ENCODE assay signal across 15 cellular contexts in genomic region chr2:27291865-27292264, GRCh38. TPM values are rescaled to one million over a fixed set of nuclear protein-coding genes. Genes with fewer than 3 reads are reported as not detected.
DNase-seq lines count a peak whose midpoint lies in the region; ATAC-seq, FAIRE-seq and TF ChIP-seq lines count a peak whose summit lies in the region.
"Had no signal": no experiment of that assay in that cellular context is flagged by ENCODE, and none has a peak within 500 bp of the region (broad histone marks: within the 10 kb centered on the region; RNA-seq: fewer than 3 reads in every experiment).

No MANE protein-coding gene starts in this region.

- H3K27me3 Mint-ChIP-seq in activated CD8-positive, alpha-beta T cell treated with anti-CD3 and anti-CD28 coated beads for 36 hours, result peaks cover 15% of the 10 kb centered on the region

- CTCF ChIA-PET in HepG2 (lab: Yijun Ruan, JAX; ENCODE audit: low intra/inter-chr PET ratio, low total read pairs) (interaction anchor here (1.1 kb wide), 1 partner anchor 193 kb away, joined by 3 read pairs; no protein-coding TSS in a partner anchor), SK-N-SH (lab: Yijun Ruan, JAX) (interaction anchor here (0.8 to 18.7 kb wide), 9 partner anchors 10 to 330 kb away, joined by 3 to 392 read pairs (median 13); partner anchors contain the start of genes SLC30A3, TRIM54 and UCN)
- CTCF ChIA-PET in activated CD8-positive, alpha-beta T cell treated with anti-CD3 and anti-CD28 coated beads for 36 hours (lab: Charles Lee), result interaction anchor here (1.0 to 7.7 kb wide), 7 partner anchors 10 to 330 kb away, joined by 3 to 59 read pairs (median 6); partner anchors contain the start of gene TRIM54

- H3K9me2 ChIP-seq in SK-N-SH, result no peaks in the 10 kb centered on the region

- H3K9me3 ChIP-seq in HepG2 (ENCODE audit: low read length) (no peaks in the 10 kb centered on the region), right lobe of liver (no peaks in the 10 kb centered on the region), SK-N-SH (no peaks in the 10 kb centered on the region)
- H3K9me3 ChIP-seq: upper lobe of left lung had no signal

- H4K20me1 ChIP-seq in HepG2 (ENCODE audit: insufficient read depth, low read length) (no peaks in the 10 kb centered on the region), SK-N-SH (ENCODE audit: insufficient read depth) (no peaks in the 10 kb centered on the region)

- DNase-seq in HepG2 (ENCODE audit: low spot score), result peak; percentile 44
- DNase-seq in right lobe of liver, result no peak
- DNase-seq in SK-N-SH, result no peak
- no peak for DNase-seq in left cardiac atrium
- DNase-seq in pons (ENCODE audit: low spot score), result no peak
- no peak for DNase-seq in omental fat pad (ENCODE audit: low spot score)
- no peak for DNase-seq in activated CD8-positive, alpha-beta T cell treated with anti-CD3 and anti-CD28 coated beads for 36 hours
- DNase-seq: GF-D8; naive thymus-derived CD8-positive, alpha-beta T cell; NCI-H2107; upper lobe of left lung had no signal

- in situ Hi-C loops in HepG2 (cut with HindIII; ENCODE audit: extremely low pct_ligation_motif_present, low pct_unique_long_range_greater_than_20kb), result no loop called here

- TF ChIP-seq EP300 in HepG2 (IDR thresholded peaks at IDR 0.05; ENCODE audit: low read depth in 2 of 2, low read length in 2 of 2), result no peak
- TF ChIP-seq EP300 in HepG2 (CRISPR knock-in tag; IDR thresholded peaks at IDR 0.05; ENCODE audit: borderline replicate concordance), result no peak
- TF ChIP-seq EP300 in SK-N-SH (IDR thresholded peaks at IDR 0.05; ENCODE audit: borderline replicate concordance in 1 of 2, low read depth in 1 of 2, low read length in 1 of 2), result no peak

- H3K4me3 ChIP-seq in HepG2 (replicated peaks in 1 of 3; ENCODE audit: insufficient read depth in 1 of 3, low read depth in 2 of 3, low read length in 3 of 3), result peak overlapping the region; percentile 13 to 52 (median 25); a peak in 2 of 6 replicates
- no peak overlapping the region for H3K4me3 ChIP-seq in right lobe of liver
- H3K4me3 ChIP-seq in SK-N-SH (ENCODE audit: low read depth in 2 of 2, low read length in 1 of 2), result no peak overlapping the region
- H3K4me3 ChIP-seq: upper lobe of left lung had no signal

- TF ChIP-seq RAD21 in HepG2 (CRISPR knock-in tag; IDR thresholded peaks at IDR 0.05) (no peak; the same call in 1 of the 2 replicates), SK-N-SH (IDR thresholded peaks at IDR 0.05; ENCODE audit: low read length) (peak; percentile 26)

- no peak overlapping the region for H2AFZ ChIP-seq in HepG2 (ENCODE audit: low read length)
- H2AFZ ChIP-seq in SK-N-SH (ENCODE audit: low read depth), result no peak overlapping the region

- H3K4me3 Mint-ChIP-seq in activated CD8-positive, alpha-beta T cell treated with anti-CD3 and anti-CD28 coated beads for 36 hours, result no peak overlapping the region
- H3K4me3 Mint-ChIP-seq: IgD-negative memory B cell; naive thymus-derived CD8-positive, alpha-beta T cell had no signal

- H3K79me2 ChIP-seq in HepG2 (ENCODE audit: insufficient read depth, low read length) (no peaks in the 10 kb centered on the region), SK-N-SH (ENCODE audit: insufficient read depth) (no peaks in the 10 kb centered on the region)

- no peak for TF ChIP-seq POLR2A in HepG2 (IDR thresholded peaks at IDR 0.05; ENCODE audit: insufficient read depth in 1 of 2, low read depth in 2 of 2, low read length in 2 of 2)
- no peak for TF ChIP-seq POLR2A in right lobe of liver (IDR thresholded peaks at IDR 0.05)

- intact Hi-C loops in HepG2 (cut with micrococcal nuclease; ENCODE audit: unreplicated experiment) (loop anchor here (1.0 to 5.0 kb wide), 2 partner anchors 27 to 195 kb away; no protein-coding TSS in a partner anchor), right lobe of liver (cut with DNase I) (loop anchor here in 1 of 2 donors (10.0 kb wide), 1 partner anchor 197 kb away; no protein-coding TSS in a partner anchor), left cardiac atrium (cut with DNase I) (loop anchor here in 1 of 2 donors (10.0 kb wide), 1 partner anchor 47 kb away; no protein-coding TSS in a partner anchor)
- intact Hi-C loops in activated CD8-positive, alpha-beta T cell treated with anti-CD3 and anti-CD28 coated beads for 36 hours (cut with micrococcal nuclease), result no loop called here

- H3F3A ChIP-seq in SK-N-SH (replicated peaks; ENCODE audit: insufficient read depth), result peaks cover 18% of the 10 kb centered on the region

- no peak overlapping the region for H3K27ac ChIP-seq in HepG2 (ENCODE audit: extremely low read length, insufficient read depth, low read length)
- H3K27ac ChIP-seq in right lobe of liver, result no peak overlapping the region
- no peak overlapping the region for H3K27ac ChIP-seq in SK-N-SH (ENCODE audit: low read depth in 2 of 2, low read length in 1 of 2)
- H3K27ac ChIP-seq: RWPE1, upper lobe of left lung had no signal

- TF ChIP-seq CTCF in HepG2 (CRISPR knock-in tag; IDR thresholded peaks at IDR 0.05), result peak; percentile 78
- TF ChIP-seq CTCF in right lobe of liver (IDR thresholded peaks at IDR 0.05), result no peak
- TF ChIP-seq CTCF in SK-N-SH (IDR thresholded peaks at IDR 0.05), result peak; percentile 38
- TF ChIP-seq CTCF in omental fat pad (IDR thresholded peaks at IDR 0.05), result no peak
- TF ChIP-seq CTCF in activated CD8-positive, alpha-beta T cell treated with anti-CD3 and anti-CD28 coated beads for 36 hours (IDR thresholded peaks at IDR 0.05), result no peak

- H3K27me3 ChIP-seq in HepG2 (ENCODE audit: control insufficient read depth in 1 of 2, insufficient read depth in 2 of 2, low read length in 2 of 2) (no peaks in the 10 kb centered on the region), right lobe of liver (no peaks in the 10 kb centered on the region), SK-N-SH (ENCODE audit: insufficient read depth) (no peaks in the 10 kb centered on the region)
- H3K27me3 ChIP-seq: upper lobe of left lung had no signal

- H3K4me2 ChIP-seq in HepG2 (ENCODE audit: low read depth, low read length), result peak overlapping the region; percentile 92
- H3K4me2 ChIP-seq in SK-N-SH, result no peak overlapping the region

- FAIRE-seq in HepG2 (lab: Jason Lieb, UNC), result peak; percentile 67
- FAIRE-seq: TTC549 had no signal

- WGBS in HepG2 (ENCODE audit: low lambda C conversion rate), result 2% methylated on average over 6 of the region's 6 CpGs
- WGBS in right lobe of liver (ENCODE audit: insufficient coverage, low coverage, low lambda C conversion rate, missing lambda C conversion rate), result 73% methylated on average over 3 of the region's 6 CpGs
- 80% methylated on average over 6 of the region's 6 CpGs for WGBS in SK-N-SH (ENCODE audit: low lambda C conversion rate)

- POLR2A ChIA-PET in HepG2 (lab: Yijun Ruan, JAX) (interaction anchor here (1.0 to 3.3 kb wide), 4 partner anchors 11 to 78 kb away, joined by 3 to 22 read pairs (median 4); no protein-coding TSS in a partner anchor), SK-N-SH (lab: Yijun Ruan, JAX) (no interaction called here)
- POLR2A ChIA-PET in activated CD8-positive, alpha-beta T cell treated with anti-CD3 and anti-CD28 coated beads for 36 hours (lab: Charles Lee), result interaction anchor here (0.5 to 1.8 kb wide), 4 partner anchors 10 to 43 kb away, joined by 3 to 6 read pairs (median 3); partner anchors contain the start of genes SLC30A3 and TRIM54

- H3K9ac ChIP-seq in HepG2 (ENCODE audit: insufficient read depth, low read depth, low read length) (no peak overlapping the region), SK-N-SH (no peak overlapping the region)

- no peaks in the 10 kb centered on the region for H3K36me3 ChIP-seq in HepG2 (replicated peaks in 1 of 2; ENCODE audit: control insufficient read depth in 1 of 2, insufficient read depth in 2 of 2, low read length in 2 of 2)
- H3K36me3 ChIP-seq in right lobe of liver, result no peaks in the 10 kb centered on the region
- H3K36me3 ChIP-seq in SK-N-SH (replicated peaks in 1 of 2; ENCODE audit: control insufficient read depth in 1 of 2, insufficient read depth in 2 of 2, low read length in 1 of 2), result no peaks in the 10 kb centered on the region
- H3K36me3 ChIP-seq: upper lobe of left lung had no signal

- H3K27ac Mint-ChIP-seq in activated CD8-positive, alpha-beta T cell treated with anti-CD3 and anti-CD28 coated beads for 36 hours, result no peak overlapping the region
- H3K27ac Mint-ChIP-seq: IgD-negative memory B cell had no signal

- H3K4me1 Mint-ChIP-seq in activated CD8-positive, alpha-beta T cell treated with anti-CD3 and anti-CD28 coated beads for 36 hours (ENCODE audit: low read depth), result no peaks in the 10 kb centered on the region
- H3K4me1 Mint-ChIP-seq: naive thymus-derived CD8-positive, alpha-beta T cell had no signal

- peaks cover 82% of the 10 kb centered on the region for H3K4me1 ChIP-seq in HepG2 (ENCODE audit: insufficient read depth, low read length)
- peaks cover 0 to 19% (median 6%) of the 10 kb centered on the region in 4 donors for H3K4me1 ChIP-seq in right lobe of liver
- H3K4me1 ChIP-seq in SK-N-SH (ENCODE audit: control insufficient read depth in 1 of 2, insufficient read depth in 2 of 2, low read depth in 1 of 2, low read length in 1 of 2), result peaks cover 2 to 13% of the 10 kb centered on the region in 2 experiments; a peak in 3 of 4 replicates
- H3K4me1 ChIP-seq: upper lobe of left lung had no signal

- ATAC-seq in HepG2 (peak; percentile 78), right lobe of liver (no peak), left cardiac atrium (peak; percentile 54 to 60), GM19324 (IDR thresholded peaks at IDR 0.05; ENCODE audit: low FRiP score, unreplicated experiment) (no peak), omental fat pad (ENCODE audit: low FRiP score) (no peak)
- no peak for ATAC-seq in activated CD8-positive, alpha-beta T cell treated with anti-CD3 and anti-CD28 coated beads for 36 hours
- ATAC-seq: naive thymus-derived CD8-positive, alpha-beta T cell had no signal

- no peaks in the 10 kb centered on the region for H3K36me3 Mint-ChIP-seq in activated CD8-positive, alpha-beta T cell treated with anti-CD3 and anti-CD28 coated beads for 36 hours (ENCODE audit: low read depth)
- H3K36me3 Mint-ChIP-seq: IgD-negative memory B cell; naive thymus-derived CD8-positive, alpha-beta T cell had no signal

- no TSS peak for BruUV-seq in HepG2 (replicated peaks; lab: Mats Ljungman, UMichigan)

- no peaks in the 10 kb centered on the region for H3K9me3 Mint-ChIP-seq in activated CD8-positive, alpha-beta T cell treated with anti-CD3 and anti-CD28 coated beads for 36 hours
- H3K9me3 Mint-ChIP-seq: IgD-negative memory B cell; naive thymus-derived CD8-positive, alpha-beta T cell had no signal

RNA-seq across cellular contexts. Expression of gene TRIM54, which starts 9.6 kb away (rescaled TPM):
- 0.07 TPM in 1 of 2 replicates, not detected in the other for total RNA-seq in HepG2 (2016; rRNA removed; fragmentation: Illumina TruSeq; extraction: Trizol)
- not detected in 2 replicates for total RNA-seq in HepG2 (2016; cell fraction: cytosol; rRNA removed; fragmentation: Illumina TruSeq; extraction: Trizol; ENCODE audit: low read depth)
- 0.12 and 0.19 TPM in 2 replicates for total RNA-seq in HepG2 (2016; cell fraction: insoluble cytoplasmic fraction; rRNA removed; fragmentation: Illumina TruSeq; extraction: Trizol)
- 0.07 TPM in 1 of 2 replicates, not detected in the other for total RNA-seq in HepG2 (2016; cell fraction: membrane; rRNA removed; fragmentation: Illumina TruSeq; extraction: Trizol)
- 0.65 TPM in 1 of 2 replicates, not detected in the other for total RNA-seq in HepG2 (2016; cell fraction: nucleus; rRNA removed; fragmentation: Illumina TruSeq; extraction: Trizol)
- polyA plus RNA-seq in HepG2 (2011; rRNA removed), result 0.13 and 0.14 TPM in 2 replicates
- 0.12 and 0.23 TPM in 2 replicates for polyA plus RNA-seq in HepG2 (2011; cell fraction: cytosol; rRNA removed)
- polyA plus RNA-seq in HepG2 (2011; cell fraction: nucleus; rRNA removed), result 0.37 and 0.42 TPM in 2 replicates
- polyA plus RNA-seq in HepG2 (2012), result 0.09 and 0.24 TPM in 2 replicates
- polyA plus RNA-seq in HepG2 (2016; cell fraction: cytosol; fragmentation: Illumina TruSeq; extraction: Trizol; ENCODE audit: low read depth), result not detected in 2 replicates
- polyA plus RNA-seq in HepG2 (2016; cell fraction: insoluble cytoplasmic fraction; fragmentation: Illumina TruSeq; extraction: Trizol; ENCODE audit: low read depth), result 0.20 TPM in 1 of 2 replicates, not detected in the other
- polyA plus RNA-seq in HepG2 (2016; cell fraction: membrane; fragmentation: Illumina TruSeq; extraction: Trizol; ENCODE audit: low read depth), result not detected in 2 replicates
- 0.52 TPM in 1 of 2 replicates, not detected in the other for polyA plus RNA-seq in HepG2 (2016; cell fraction: nucleus; fragmentation: Illumina TruSeq; extraction: Trizol; ENCODE audit: insufficient read depth, low read depth)
- 1.4 TPM in 1 of 2 replicates, not detected in the other for polyA minus RNA-seq in HepG2 (2011; rRNA and poly(A)+ RNA removed; ENCODE audit: low replicate concordance)
- not detected in 2 replicates for polyA minus RNA-seq in HepG2 (2011; cell fraction: cytosol; rRNA and poly(A)+ RNA removed)
- not detected in 2 replicates for polyA minus RNA-seq in HepG2 (2011; cell fraction: nucleus; rRNA and poly(A)+ RNA removed)
- under 1 TPM in 2 of 6 experiments, not detected in 4; 0.14 to 0.25 TPM for total RNA-seq in right lobe of liver
- polyA plus RNA-seq in SK-N-SH (2012; rRNA removed), result 0.28 and 0.36 TPM in 2 replicates
- polyA plus RNA-seq in SK-N-SH (2012; cell fraction: cytosol; rRNA removed), result 0.13 and 0.22 TPM in 2 replicates
- polyA plus RNA-seq in SK-N-SH (2012; cell fraction: nucleus; rRNA removed), result 0.63 and 0.81 TPM in 2 replicates
- 100 to 1,000 TPM in 1 of 2 donors, 10 to 100 TPM in 1; 92.1 to 105 TPM for total RNA-seq in left cardiac atrium
- 1 to 10 TPM in 1 of 4 donors, not detected in 3; 2.5 TPM for total RNA-seq in omental fat pad
- under 1 TPM; 0.16 to 0.23 TPM for total RNA-seq in activated CD8-positive, alpha-beta T cell treated with anti-CD3 and anti-CD28 coated beads for 36 hours
- polyA plus RNA-seq: IgD-negative memory B cell; naive thymus-derived CD8-positive, alpha-beta T cell had no signal

RNA-seq across cellular contexts. Expression of gene UCN, which starts 16.4 kb away (rescaled TPM):
- 0.36 and 1.2 TPM in 2 replicates for total RNA-seq in HepG2 (2016; rRNA removed; fragmentation: Illumina TruSeq; extraction: Trizol)
- not detected in 2 replicates for total RNA-seq in HepG2 (2016; cell fraction: cytosol; rRNA removed; fragmentation: Illumina TruSeq; extraction: Trizol; ENCODE audit: low read depth)
- total RNA-seq in HepG2 (2016; cell fraction: insoluble cytoplasmic fraction; rRNA removed; fragmentation: Illumina TruSeq; extraction: Trizol), result 0.25 and 0.54 TPM in 2 replicates
- total RNA-seq in HepG2 (2016; cell fraction: membrane; rRNA removed; fragmentation: Illumina TruSeq; extraction: Trizol), result 0.24 and 0.25 TPM in 2 replicates
- 0.53 and 1.4 TPM in 2 replicates for total RNA-seq in HepG2 (2016; cell fraction: nucleus; rRNA removed; fragmentation: Illumina TruSeq; extraction: Trizol)
- 2.3 and 2.6 TPM in 2 replicates for polyA plus RNA-seq in HepG2 (2011; rRNA removed)
- polyA plus RNA-seq in HepG2 (2011; cell fraction: cytosol; rRNA removed), result 1.3 and 2.9 TPM in 2 replicates
- polyA plus RNA-seq in HepG2 (2011; cell fraction: nucleus; rRNA removed), result 22.6 and 33.5 TPM in 2 replicates
- 1.8 TPM in 2 replicates for polyA plus RNA-seq in HepG2 (2012)
- 0.14 TPM in 1 of 2 replicates, not detected in the other for polyA plus RNA-seq in HepG2 (2016; cell fraction: cytosol; fragmentation: Illumina TruSeq; extraction: Trizol; ENCODE audit: low read depth)
- 0.46 TPM in 1 of 2 replicates, not detected in the other for polyA plus RNA-seq in HepG2 (2016; cell fraction: insoluble cytoplasmic fraction; fragmentation: Illumina TruSeq; extraction: Trizol; ENCODE audit: low read depth)
- 0.25 TPM in 1 of 2 replicates, not detected in the other for polyA plus RNA-seq in HepG2 (2016; cell fraction: membrane; fragmentation: Illumina TruSeq; extraction: Trizol; ENCODE audit: low read depth)
- polyA plus RNA-seq in HepG2 (2016; cell fraction: nucleus; fragmentation: Illumina TruSeq; extraction: Trizol; ENCODE audit: insufficient read depth, low read depth), result 2.6 and 2.7 TPM in 2 replicates
- 0.54 and 2.7 TPM in 2 replicates for polyA minus RNA-seq in HepG2 (2011; rRNA and poly(A)+ RNA removed; ENCODE audit: low replicate concordance)
- not detected in 2 replicates for polyA minus RNA-seq in HepG2 (2011; cell fraction: cytosol; rRNA and poly(A)+ RNA removed)
- 1.7 and 2.1 TPM in 2 replicates for polyA minus RNA-seq in HepG2 (2011; cell fraction: nucleus; rRNA and poly(A)+ RNA removed)
- 1 to 10 TPM in 5 of 6 experiments, under 1 TPM in 1; 0.88 to 4.3 (median 1.6) TPM for total RNA-seq in right lobe of liver
- 2.8 and 2.9 TPM in 2 replicates for polyA plus RNA-seq in SK-N-SH (2012; rRNA removed)
- 0.66 and 0.90 TPM in 2 replicates for polyA plus RNA-seq in SK-N-SH (2012; cell fraction: cytosol; rRNA removed)
- 21.6 and 37.2 TPM in 2 replicates for polyA plus RNA-seq in SK-N-SH (2012; cell fraction: nucleus; rRNA removed)
- 1 to 10 TPM; 1.2 to 1.6 TPM for total RNA-seq in left cardiac atrium
- total RNA-seq in omental fat pad, result 1 to 10 TPM; 1.4 to 4.9 (median 2.3) TPM
- 1 to 10 TPM; 2.5 to 2.7 TPM for total RNA-seq in activated CD8-positive, alpha-beta T cell treated with anti-CD3 and anti-CD28 coated beads for 36 hours

RNA-seq across cellular contexts. Expression of gene DNAJC5G, which starts 16.6 kb away (rescaled TPM):
- total RNA-seq in HepG2 (2016; rRNA removed; fragmentation: Illumina TruSeq; extraction: Trizol) (not detected in 2 replicates), right lobe of liver (not detected), left cardiac atrium (under 1 TPM; 0.41 to 0.71 TPM), omental fat pad (under 1 TPM in 1 of 4 donors, not detected in 3; 0.79 TPM)
- not detected in 2 replicates for total RNA-seq in HepG2 (2016; cell fraction: cytosol; rRNA removed; fragmentation: Illumina TruSeq; extraction: Trizol; ENCODE audit: low read depth)
- total RNA-seq in HepG2 (2016; cell fraction: insoluble cytoplasmic fraction; rRNA removed; fragmentation: Illumina TruSeq; extraction: Trizol), result not detected in 2 replicates
- not detected in 2 replicates for total RNA-seq in HepG2 (2016; cell fraction: membrane; rRNA removed; fragmentation: Illumina TruSeq; extraction: Trizol)
- total RNA-seq in HepG2 (2016; cell fraction: nucleus; rRNA removed; fragmentation: Illumina TruSeq; extraction: Trizol), result not detected in 2 replicates
- polyA plus RNA-seq in HepG2 (2011; rRNA removed) (0.05 and 0.07 TPM in 2 replicates), SK-N-SH (2012; rRNA removed) (0.18 TPM in 1 of 2 replicates, not detected in the other)
- not detected in 2 replicates for polyA plus RNA-seq in HepG2 (2011; cell fraction: cytosol; rRNA removed)
- polyA plus RNA-seq in HepG2 (2011; cell fraction: nucleus; rRNA removed), result 0.24 and 0.43 TPM in 2 replicates
- polyA plus RNA-seq in HepG2 (2012), result 0.17 TPM in 1 of 2 replicates, not detected in the other
- polyA plus RNA-seq in HepG2 (2016; cell fraction: cytosol; fragmentation: Illumina TruSeq; extraction: Trizol; ENCODE audit: low read depth), result not detected in 2 replicates
- not detected in 2 replicates for polyA plus RNA-seq in HepG2 (2016; cell fraction: insoluble cytoplasmic fraction; fragmentation: Illumina TruSeq; extraction: Trizol; ENCODE audit: low read depth)
- polyA plus RNA-seq in HepG2 (2016; cell fraction: membrane; fragmentation: Illumina TruSeq; extraction: Trizol; ENCODE audit: low read depth), result not detected in 2 replicates
- not detected in 2 replicates for polyA plus RNA-seq in HepG2 (2016; cell fraction: nucleus; fragmentation: Illumina TruSeq; extraction: Trizol; ENCODE audit: insufficient read depth, low read depth)
- not detected in 2 replicates for polyA minus RNA-seq in HepG2 (2011; rRNA and poly(A)+ RNA removed; ENCODE audit: low replicate concordance)
- polyA minus RNA-seq in HepG2 (2011; cell fraction: cytosol; rRNA and poly(A)+ RNA removed), result not detected in 2 replicates
- polyA minus RNA-seq in HepG2 (2011; cell fraction: nucleus; rRNA and poly(A)+ RNA removed), result not detected in 2 replicates
- polyA plus RNA-seq in SK-N-SH (2012; cell fraction: cytosol; rRNA removed), result not detected in 2 replicates
- polyA plus RNA-seq in SK-N-SH (2012; cell fraction: nucleus; rRNA removed), result 0.11 and 0.13 TPM in 2 replicates
- total RNA-seq in activated CD8-positive, alpha-beta T cell treated with anti-CD3 and anti-CD28 coated beads for 36 hours, result not detected
- total RNA-seq: naive thymus-derived CD8-positive, alpha-beta T cell; upper lobe of left lung had no signal
- polyA plus RNA-seq: IgD-negative memory B cell; naive thymus-derived CD8-positive, alpha-beta T cell had no signal

RNA-seq across cellular contexts. Expression of gene SLC30A3, which starts 29.0 kb away (rescaled TPM):
- total RNA-seq in HepG2 (2016; rRNA removed; fragmentation: Illumina TruSeq; extraction: Trizol) (0.38 TPM in 1 of 2 replicates, not detected in the other), right lobe of liver (not detected), left cardiac atrium (1 to 10 TPM; 4.8 to 5.7 TPM), omental fat pad (not detected)
- 0.20 and 0.26 TPM in 2 replicates for total RNA-seq in HepG2 (2016; cell fraction: cytosol; rRNA removed; fragmentation: Illumina TruSeq; extraction: Trizol; ENCODE audit: low read depth)
- 0.15 TPM in 1 of 2 replicates, not detected in the other for total RNA-seq in HepG2 (2016; cell fraction: insoluble cytoplasmic fraction; rRNA removed; fragmentation: Illumina TruSeq; extraction: Trizol)
- 0.07 and 0.43 TPM in 2 replicates for total RNA-seq in HepG2 (2016; cell fraction: membrane; rRNA removed; fragmentation: Illumina TruSeq; extraction: Trizol)
- total RNA-seq in HepG2 (2016; cell fraction: nucleus; rRNA removed; fragmentation: Illumina TruSeq; extraction: Trizol), result 0.25 and 0.37 TPM in 2 replicates
- polyA plus RNA-seq in HepG2 (2011; rRNA removed) (0.79 and 1.0 TPM in 2 replicates), SK-N-SH (2012; rRNA removed) (0.68 and 1.1 TPM in 2 replicates)
- 0.54 and 0.83 TPM in 2 replicates for polyA plus RNA-seq in HepG2 (2011; cell fraction: cytosol; rRNA removed)
- 5.5 and 6.9 TPM in 2 replicates for polyA plus RNA-seq in HepG2 (2011; cell fraction: nucleus; rRNA removed)
- 1.1 and 1.2 TPM in 2 replicates for polyA plus RNA-seq in HepG2 (2012)
- 0.17 and 0.28 TPM in 2 replicates for polyA plus RNA-seq in HepG2 (2016; cell fraction: cytosol; fragmentation: Illumina TruSeq; extraction: Trizol; ENCODE audit: low read depth)
- 0.23 TPM in 1 of 2 replicates, not detected in the other for polyA plus RNA-seq in HepG2 (2016; cell fraction: insoluble cytoplasmic fraction; fragmentation: Illumina TruSeq; extraction: Trizol; ENCODE audit: low read depth)
- polyA plus RNA-seq in HepG2 (2016; cell fraction: membrane; fragmentation: Illumina TruSeq; extraction: Trizol; ENCODE audit: low read depth), result 0.19 and 0.29 TPM in 2 replicates
- 0.96 and 1.8 TPM in 2 replicates for polyA plus RNA-seq in HepG2 (2016; cell fraction: nucleus; fragmentation: Illumina TruSeq; extraction: Trizol; ENCODE audit: insufficient read depth, low read depth)
- polyA minus RNA-seq in HepG2 (2011; rRNA and poly(A)+ RNA removed; ENCODE audit: low replicate concordance), result 1.8 and 2.7 TPM in 2 replicates
- polyA minus RNA-seq in HepG2 (2011; cell fraction: cytosol; rRNA and poly(A)+ RNA removed), result 0.59 and 0.79 TPM in 2 replicates
- 0.50 and 1.3 TPM in 2 replicates for polyA minus RNA-seq in HepG2 (2011; cell fraction: nucleus; rRNA and poly(A)+ RNA removed)
- polyA plus RNA-seq in SK-N-SH (2012; cell fraction: cytosol; rRNA removed), result 0.36 and 0.41 TPM in 2 replicates
- 1.4 and 1.5 TPM in 2 replicates for polyA plus RNA-seq in SK-N-SH (2012; cell fraction: nucleus; rRNA removed)
- under 1 TPM; 0.32 to 0.43 TPM for total RNA-seq in activated CD8-positive, alpha-beta T cell treated with anti-CD3 and anti-CD28 coated beads for 36 hours
- total RNA-seq: naive thymus-derived CD8-positive, alpha-beta T cell had no signal
- polyA plus RNA-seq: IgD-negative memory B cell had no signal

RNA-seq across cellular contexts. Expression of gene MPV17, which starts 31.0 kb away (rescaled TPM):
- 37.0 and 48.9 TPM in 2 replicates for total RNA-seq in HepG2 (2016; rRNA removed; fragmentation: Illumina TruSeq; extraction: Trizol)
- 20.8 and 25.9 TPM in 2 replicates for total RNA-seq in HepG2 (2016; cell fraction: cytosol; rRNA removed; fragmentation: Illumina TruSeq; extraction: Trizol; ENCODE audit: low read depth)
- total RNA-seq in HepG2 (2016; cell fraction: insoluble cytoplasmic fraction; rRNA removed; fragmentation: Illumina TruSeq; extraction: Trizol), result 42.7 and 51.6 TPM in 2 replicates
- 26.7 and 29.9 TPM in 2 replicates for total RNA-seq in HepG2 (2016; cell fraction: membrane; rRNA removed; fragmentation: Illumina TruSeq; extraction: Trizol)
- total RNA-seq in HepG2 (2016; cell fraction: nucleus; rRNA removed; fragmentation: Illumina TruSeq; extraction: Trizol), result 42.0 and 44.6 TPM in 2 replicates
- polyA plus RNA-seq in HepG2 (2011; rRNA removed), result 119 and 129 TPM in 2 replicates
- 118 and 122 TPM in 2 replicates for polyA plus RNA-seq in HepG2 (2011; cell fraction: cytosol; rRNA removed)
- polyA plus RNA-seq in HepG2 (2011; cell fraction: nucleus; rRNA removed), result 242 and 245 TPM in 2 replicates
- 63.5 and 90.0 TPM in 2 replicates for polyA plus RNA-seq in HepG2 (2012)
- 24.1 and 27.7 TPM in 2 replicates for polyA plus RNA-seq in HepG2 (2016; cell fraction: cytosol; fragmentation: Illumina TruSeq; extraction: Trizol; ENCODE audit: low read depth)
- polyA plus RNA-seq in HepG2 (2016; cell fraction: insoluble cytoplasmic fraction; fragmentation: Illumina TruSeq; extraction: Trizol; ENCODE audit: low read depth), result 63.3 and 64.7 TPM in 2 replicates
- polyA plus RNA-seq in HepG2 (2016; cell fraction: membrane; fragmentation: Illumina TruSeq; extraction: Trizol; ENCODE audit: low read depth), result 36.5 and 39.6 TPM in 2 replicates
- polyA plus RNA-seq in HepG2 (2016; cell fraction: nucleus; fragmentation: Illumina TruSeq; extraction: Trizol; ENCODE audit: insufficient read depth, low read depth), result 101 and 104 TPM in 2 replicates
- 155 and 173 TPM in 2 replicates for polyA minus RNA-seq in HepG2 (2011; rRNA and poly(A)+ RNA removed; ENCODE audit: low replicate concordance)
- 37.4 and 40.5 TPM in 2 replicates for polyA minus RNA-seq in HepG2 (2011; cell fraction: cytosol; rRNA and poly(A)+ RNA removed)
- 76.9 and 109 TPM in 2 replicates for polyA minus RNA-seq in HepG2 (2011; cell fraction: nucleus; rRNA and poly(A)+ RNA removed)
- 10 to 100 TPM; 17.2 to 82.3 (median 30.4) TPM for total RNA-seq in right lobe of liver
- 255 and 265 TPM in 2 replicates for polyA plus RNA-seq in SK-N-SH (2012; rRNA removed)
- polyA plus RNA-seq in SK-N-SH (2012; cell fraction: cytosol; rRNA removed), result 202 and 227 TPM in 2 replicates
- polyA plus RNA-seq in SK-N-SH (2012; cell fraction: nucleus; rRNA removed), result 276 and 373 TPM in 2 replicates
- total RNA-seq in left cardiac atrium, result 10 to 100 TPM; 52.7 to 60.9 TPM
- total RNA-seq in omental fat pad, result 10 to 100 TPM; 63.0 to 97.8 (median 77.2) TPM
- total RNA-seq in activated CD8-positive, alpha-beta T cell treated with anti-CD3 and anti-CD28 coated beads for 36 hours, result 10 to 100 TPM; 72.3 to 85.1 TPM

Comparison
In these comparisons a context has a peak if more than half of its experiments do, and no peak if none do; other contexts are left out.
1. ATAC-seq: peak in HepG2 (single experiment) and left cardiac atrium (2 of 2); none in right lobe of liver (0 of 4), GM19324 (single experiment), omental fat pad (single experiment) and activated CD8-positive, alpha-beta T cell treated with anti-CD3 and anti-CD28 coated beads for 36 hours (single experiment).
2. H3K4me3 ChIP-seq: peak in HepG2 (3 of 3); none in right lobe of liver (0 of 3) and SK-N-SH (0 of 2).
3. CTCF ChIP-seq: peak in HepG2 (single experiment) and SK-N-SH (single experiment); none in right lobe of liver (0 of 4), omental fat pad (0 of 3) and activated CD8-positive, alpha-beta T cell treated with anti-CD3 and anti-CD28 coated beads for 36 hours (single experiment).
4. RNA of gene TRIM54, which starts 9.6 kb away (total RNA-seq): 92.1 to 105 TPM in left cardiac atrium; 0.16 to 0.23 TPM in activated CD8-positive, alpha-beta T cell treated with anti-CD3 and anti-CD28 coated beads for 36 hours, 2.5 TPM in omental fat pad, 0.07 to 0.65 TPM in HepG2 and 0.14 to 0.25 TPM in right lobe of liver; every median in the first group is over 10 times any median in the second.
5. Of the 25 proteins assayed by ChIP-seq in both HepG2 and SK-N-SH: peak only in HepG2: FOSL2 and SMC3; only in SK-N-SH: PBX3 and RAD21; in both: CTCF; in neither: 20.